In genomic region chr12:11732023-11732422, GRCh38 we compare ENCODE assay signal across 8 cellular contexts.
A peak's percentile ranks its signal among the peaks of the same experiment; 100 is the strongest.
DNase-seq lines count a peak whose midpoint lies in the region; ATAC-seq and TF ChIP-seq lines count a peak whose summit lies in the region.
"Had no signal": no experiment of that assay in that cellular context is flagged by ENCODE, and none has a peak within 500 bp of the region (broad histone marks: within the 10 kb centered on the region; RNA-seq: fewer than 3 reads in every experiment).

No MANE protein-coding gene starts in this region.

- TF ChIP-seq CTCF in coronary artery (IDR thresholded peaks at IDR 0.05), result no peak

- peaks cover 11 to 24% of the 10 kb centered on the region in 2 donors for H3K36me3 Mint-ChIP-seq in stimulated activated naive B cell treated with anti-CD40 and anti-IgM and Interleukin-4, amounts not matched to agents 10 μg/mL and 1 μg/mL and 100 μg/mL, for 72 hours

- DNase-seq in NAMALWA (ENCODE audit: low spot score) (peak; percentile 39), coronary artery (ENCODE audit: low spot score) (no peak), COLO668 (lab: John Stamatoyannopoulos, UW; ENCODE audit: unreplicated experiment) (no peak), EL (no peak)
- DNase-seq in stimulated activated naive B cell treated with anti-CD40 and anti-IgM and Interleukin-4, amounts not matched to agents 10 μg/mL and 1 μg/mL and 100 μg/mL, for 72 hours, result no peak
- no peak for DNase-seq in stimulated activated CD4-positive, alpha-beta T cell treated with anti-CD3 and anti-CD28 coated beads, Interleukin-15, amount 100 ng/mL, for 24 hours
- DNase-seq: NCI-H2081 treated with DMSO at 0.1 percent for 48 hours had no signal

- H3K27me3 Mint-ChIP-seq in stimulated activated naive B cell treated with anti-CD40 and anti-IgM and Interleukin-4, amounts not matched to agents 10 μg/mL and 1 μg/mL and 100 μg/mL, for 72 hours, result no peaks in the 10 kb centered on the region

- H3K4me1 Mint-ChIP-seq in stimulated activated naive B cell treated with anti-CD40 and anti-IgM and Interleukin-4, amounts not matched to agents 10 μg/mL and 1 μg/mL and 100 μg/mL, for 72 hours, result peaks cover 65 to 99% of the 10 kb centered on the region in 2 donors

- no peaks in the 10 kb centered on the region for H3K9me3 Mint-ChIP-seq in stimulated activated naive B cell treated with anti-CD40 and anti-IgM and Interleukin-4, amounts not matched to agents 10 μg/mL and 1 μg/mL and 100 μg/mL, for 72 hours

- H3K4me3 Mint-ChIP-seq in stimulated activated naive B cell treated with anti-CD40 and anti-IgM and Interleukin-4, amounts not matched to agents 10 μg/mL and 1 μg/mL and 100 μg/mL, for 72 hours, result peak overlapping the region; percentile 60 to 76

- H3K27ac ChIP-seq in coronary artery, result peak overlapping the region; percentile 12 to 57

- peak; percentile 33 for ATAC-seq in GM18517 (IDR thresholded peaks at IDR 0.05; ENCODE audit: unreplicated experiment)
- ATAC-seq in stimulated activated naive B cell treated with anti-CD40 and anti-IgM and Interleukin-4, amounts not matched to agents 10 μg/mL and 1 μg/mL and 100 μg/mL, for 72 hours (replicated peaks), result peak; percentile 22 to 40

- H3K27ac Mint-ChIP-seq in stimulated activated naive B cell treated with anti-CD40 and anti-IgM and Interleukin-4, amounts not matched to agents 10 μg/mL and 1 μg/mL and 100 μg/mL, for 72 hours, result peak overlapping the region; percentile 89

- H3K4me3 ChIP-seq in coronary artery, result no peak overlapping the region
